ENCODE assay signal across 1 cellular context in the genomic region with DNA sequence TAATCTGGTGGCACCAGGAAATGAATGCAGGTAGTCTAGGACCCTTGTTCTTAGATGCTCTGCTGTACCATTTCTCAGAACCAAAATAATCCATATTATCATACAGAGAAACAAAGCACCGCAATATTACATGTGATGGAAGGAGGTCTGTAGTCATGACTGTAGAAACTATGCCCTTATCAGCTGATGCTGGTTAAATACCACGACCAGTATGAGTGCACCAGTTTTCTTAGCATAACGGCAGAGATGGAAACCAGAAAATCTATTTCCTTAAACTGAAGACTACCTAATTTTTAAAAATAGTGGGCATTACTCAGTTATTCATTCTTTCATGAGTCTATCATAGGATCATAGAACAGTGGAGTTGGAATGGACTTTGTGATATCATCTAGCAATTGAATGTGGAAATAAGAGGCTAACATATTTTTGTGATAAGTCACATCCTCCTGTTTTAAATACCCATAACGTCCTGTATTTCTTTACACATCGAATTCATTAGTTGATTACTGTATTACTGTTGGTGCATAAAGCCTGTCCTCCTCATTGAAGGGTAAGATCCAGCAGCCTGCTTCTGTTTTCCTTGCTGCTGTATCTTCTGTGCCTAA.
A peak's percentile ranks its signal among the peaks of the same experiment; 100 is the strongest.
TF ChIP-seq lines count a peak whose summit lies in the region.

No MANE protein-coding gene starts in this region.

TF ChIP-seq in SK-N-SH, 30 proteins besides CTCF, POLR2A, EP300 and RAD21:
- TF ChIP-seq RXRA (IDR thresholded peaks at IDR 0.05; ENCODE audit: borderline replicate concordance, low read depth) (no peak), IRF3 (IDR thresholded peaks at IDR 0.05; ENCODE audit: low read depth, low read length) (no peak), SIN3A (IDR thresholded peaks at IDR 0.05; ENCODE audit: borderline replicate concordance, low read depth, low read length) (no peak), NRF1 (IDR thresholded peaks at IDR 0.05; ENCODE audit: low read depth, low read length) (no peak), MXI1 (IDR thresholded peaks at IDR 0.05; ENCODE audit: low read depth, low read length) (no peak), USF2 (IDR thresholded peaks at IDR 0.05; ENCODE audit: borderline replicate concordance, low read depth, low read length) (no peak), FOXJ3 (CRISPR knock-in tag; IDR thresholded peaks at IDR 0.05) (no peak), CHD2 (IDR thresholded peaks at IDR 0.05; ENCODE audit: low read length, partially characterized antibody) (no peak), USF1 (IDR thresholded peaks at IDR 0.05; ENCODE audit: borderline replicate concordance, low read depth) (no peak), JUND (IDR thresholded peaks at IDR 0.05) (peak; percentile 38), YY1 (IDR thresholded peaks at IDR 0.05; ENCODE audit: low read depth) (no peak), GABPA (IDR thresholded peaks at IDR 0.05; ENCODE audit: low read depth) (no peak), RCOR1 (IDR thresholded peaks at IDR 0.05; ENCODE audit: low read length) (no peak), GATA2 (CRISPR knock-in tag; IDR thresholded peaks at IDR 0.05) (no peak), RFX5 (IDR thresholded peaks at IDR 0.05; ENCODE audit: low read length) (no peak), MEF2A (IDR thresholded peaks at IDR 0.05; ENCODE audit: borderline replicate concordance, low read depth) (peak; percentile 22; the same call in 1 of the 2 replicates), NFIC (IDR thresholded peaks at IDR 0.05; ENCODE audit: borderline replicate concordance) (no peak), POLR2AphosphoS5 (IDR thresholded peaks at IDR 0.05; ENCODE audit: low read depth, low read length) (no peak), TAF1 (IDR thresholded peaks at IDR 0.05; ENCODE audit: borderline replicate concordance, low read depth, low read length) (no peak), FOXM1 (IDR thresholded peaks at IDR 0.05; ENCODE audit: low read depth) (no peak), SMC3 (IDR thresholded peaks at IDR 0.05; ENCODE audit: low read depth, low read length) (no peak), TCF12 (IDR thresholded peaks at IDR 0.05) (peak; percentile 36; the same call in 1 of the 2 replicates), EZH2phosphoT487 (IDR thresholded peaks at IDR 0.05; ENCODE audit: borderline replicate concordance, low read depth) (no peak), FOSL2 (IDR thresholded peaks at IDR 0.05; ENCODE audit: borderline replicate concordance, low read depth) (peak; percentile 48; the same call in 1 of the 2 replicates)
- TF ChIP-seq, protein P1, sequence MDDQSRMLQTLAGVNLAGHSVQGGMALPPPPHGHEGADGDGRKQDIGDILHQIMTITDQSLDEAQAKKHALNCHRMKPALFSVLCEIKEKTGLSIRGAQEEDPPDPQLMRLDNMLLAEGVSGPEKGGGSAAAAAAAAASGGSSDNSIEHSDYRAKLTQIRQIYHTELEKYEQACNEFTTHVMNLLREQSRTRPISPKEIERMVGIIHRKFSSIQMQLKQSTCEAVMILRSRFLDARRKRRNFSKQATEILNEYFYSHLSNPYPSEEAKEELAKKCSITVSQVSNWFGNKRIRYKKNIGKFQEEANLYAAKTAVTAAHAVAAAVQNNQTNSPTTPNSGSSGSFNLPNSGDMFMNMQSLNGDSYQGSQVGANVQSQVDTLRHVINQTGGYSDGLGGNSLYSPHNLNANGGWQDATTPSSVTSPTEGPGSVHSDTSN (IDR thresholded peaks at IDR 0.05): no peak
- TF ChIP-seq, protein P2, sequence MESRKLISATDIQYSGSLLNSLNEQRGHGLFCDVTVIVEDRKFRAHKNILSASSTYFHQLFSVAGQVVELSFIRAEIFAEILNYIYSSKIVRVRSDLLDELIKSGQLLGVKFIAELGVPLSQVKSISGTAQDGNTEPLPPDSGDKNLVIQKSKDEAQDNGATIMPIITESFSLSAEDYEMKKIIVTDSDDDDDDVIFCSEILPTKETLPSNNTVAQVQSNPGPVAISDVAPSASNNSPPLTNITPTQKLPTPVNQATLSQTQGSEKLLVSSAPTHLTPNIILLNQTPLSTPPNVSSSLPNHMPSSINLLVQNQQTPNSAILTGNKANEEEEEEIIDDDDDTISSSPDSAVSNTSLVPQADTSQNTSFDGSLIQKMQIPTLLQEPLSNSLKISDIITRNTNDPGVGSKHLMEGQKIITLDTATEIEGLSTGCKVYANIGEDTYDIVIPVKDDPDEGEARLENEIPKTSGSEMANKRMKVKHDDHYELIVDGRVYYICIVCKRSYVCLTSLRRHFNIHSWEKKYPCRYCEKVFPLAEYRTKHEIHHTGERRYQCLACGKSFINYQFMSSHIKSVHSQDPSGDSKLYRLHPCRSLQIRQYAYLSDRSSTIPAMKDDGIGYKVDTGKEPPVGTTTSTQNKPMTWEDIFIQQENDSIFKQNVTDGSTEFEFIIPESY (IDR thresholded peaks at IDR 0.05; ENCODE audit: borderline replicate concordance, low read depth): no peak
